30 cellular contexts compared by ENCODE assay signal in the genomic region with DNA sequence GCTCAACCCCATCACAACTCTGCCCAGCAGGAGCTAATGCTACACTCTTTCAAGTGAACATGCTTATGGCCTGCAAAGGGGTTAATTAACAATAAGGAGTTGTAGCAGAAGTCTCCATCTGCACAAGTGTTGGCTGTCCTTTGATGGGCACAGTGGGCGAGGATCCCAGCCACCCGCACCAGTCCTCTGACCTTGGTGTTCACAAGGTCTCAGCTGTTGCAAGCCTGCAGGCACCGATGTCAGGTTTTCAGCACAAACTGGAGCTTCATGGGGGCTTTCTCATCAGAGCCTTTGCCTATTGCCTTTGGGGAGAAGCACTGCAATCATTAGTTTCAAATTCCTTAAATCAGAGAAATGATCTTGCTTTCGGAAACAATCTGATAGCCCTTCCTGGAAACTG.
"Had no signal": no experiment of that assay in that cellular context is flagged by ENCODE, and none has a peak within 500 bp of the region (broad histone marks: within the 10 kb centered on the region; RNA-seq: fewer than 3 reads in every experiment).

No MANE protein-coding gene starts in this region.

- H3K4me3 ChIP-seq: adrenal gland, body of pancreas, esophagus muscularis mucosa, gastrocnemius medialis had no signal

- DNase-seq: activated CD4-positive, alpha-beta memory T cell treated with anti-CD3 and anti-CD28 coated beads for 36 hours; activated CD4-positive, alpha-beta T cell treated with anti-CD3 and anti-CD28 coated beads for 36 hours; activated CD4-positive, alpha-beta T cell treated with anti-CD3 and anti-CD28 coated beads, Interleukin-2, amount 10 ng/mL, durations not matched to agents 24 days and 14 days; activated CD4-positive, CD25-positive, alpha-beta regulatory T cell; activated CD4-positive, CD25-positive, alpha-beta regulatory T cell treated with anti-CD3 and anti-CD28 coated beads, Interleukin-2, amount 50 U/mL, for 72 hours; activated CD8-positive, alpha-beta memory T cell treated with anti-CD3 and anti-CD28 coated beads, Interleukin-2, amount 10 ng/mL, durations not matched to agents 7 days and 5 days; activated CD8-positive, alpha-beta memory T cell treated with anti-CD3 and anti-CD28 coated beads, Interleukin-2, amount 50 U/mL, for 4 hours; activated CD8-positive, alpha-beta T cell treated with anti-CD3 and anti-CD28 coated beads, Interleukin-2, amount 10 ng/mL, durations not matched to agents 7 days and 5 days; activated effector memory CD4-positive, alpha-beta T cell treated with anti-CD3 and anti-CD28 coated beads, Interleukin-2, amount 50 U/mL, for 16 hours; activated naive CD4-positive, alpha-beta T cell treated with anti-CD3 and anti-CD28 coated beads for 36 hours; activated naive CD8-positive, alpha-beta T cell treated with anti-CD3 and anti-CD28 coated beads for 36 hours; activated naive CD8-positive, alpha-beta T cell treated with anti-CD3 and anti-CD28 coated beads, Interleukin-2, amount 50 U/mL, for 24 hours; activated T-cell treated with anti-CD3 and anti-CD28 coated beads, Interleukin-2, amount 50 U/mL, for 1 hour; activated T-cell treated with anti-CD3 and anti-CD28 coated beads, Interleukin-2, amount 50 U/mL, for 48 hours; amygdala; aorta; caudate nucleus; cortex of kidney; dermis blood vessel endothelial cell; effector CD4-positive, alpha-beta T cell; effector memory CD8-positive, alpha-beta T cell; erythroblast; foreskin keratinocyte; gastrocnemius medialis; glutamatergic neuron; T-cell; T-helper 9 cell had no signal

- H3K27me3 ChIP-seq: adrenal gland, body of pancreas, gastrocnemius medialis had no signal

- H3K4me1 ChIP-seq: adrenal gland, foreskin keratinocyte had no signal

- H3K36me3 ChIP-seq: adrenal gland, esophagus muscularis mucosa, gastrocnemius medialis had no signal

- H3K9me3 ChIP-seq: adrenal gland, body of pancreas, esophagus muscularis mucosa, gastrocnemius medialis had no signal

- ATAC-seq: activated CD4-positive, alpha-beta T cell treated with anti-CD3 and anti-CD28 coated beads for 36 hours; activated CD8-positive, alpha-beta memory T cell treated with anti-CD3 and anti-CD28 coated beads, Interleukin-2, amount 10 ng/mL, durations not matched to agents 7 days and 5 days; activated CD8-positive, alpha-beta T cell treated with anti-CD3 and anti-CD28 coated beads, Interleukin-2, amount 10 ng/mL, durations not matched to agents 7 days and 5 days; activated naive CD8-positive, alpha-beta T cell treated with anti-CD3 and anti-CD28 coated beads, Interleukin-2, amount 50 U/mL, for 24 hours; body of pancreas; effector memory CD8-positive, alpha-beta T cell; foreskin keratinocyte; gastrocnemius medialis; T-cell had no signal

- H3K27ac ChIP-seq: adrenal gland, body of pancreas, esophagus muscularis mucosa, foreskin keratinocyte, gastrocnemius medialis had no signal
